ENCODE assay signal across 19 cellular contexts in the genomic region with DNA sequence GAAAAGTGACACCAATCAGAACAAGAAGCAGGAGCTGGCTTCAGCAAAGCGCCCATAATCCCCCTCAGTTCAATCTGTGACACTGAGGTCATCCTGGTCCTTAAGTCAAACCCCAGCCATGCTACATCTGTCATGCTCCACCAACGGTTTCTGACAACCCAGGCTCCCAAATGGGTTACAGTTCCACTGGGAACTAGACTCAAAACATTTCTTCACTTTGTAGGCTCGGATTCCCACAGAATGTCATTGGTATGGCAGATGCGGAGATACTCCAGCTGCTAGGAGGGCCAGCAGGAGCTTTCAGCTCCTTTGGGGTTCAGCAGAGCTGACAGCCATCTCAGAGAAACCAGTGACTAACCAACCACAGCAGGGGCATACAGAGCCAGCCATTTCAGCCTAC. TPM values are rescaled to one million over a fixed set of nuclear protein-coding genes. Genes with fewer than 3 reads are reported as not detected.
DNase-seq lines count a peak whose midpoint lies in the region; ATAC-seq and TF ChIP-seq lines count a peak whose summit lies in the region.
"Had no signal": no experiment of that assay in that cellular context is flagged by ENCODE, and none has a peak within 500 bp of the region (broad histone marks: within the 10 kb centered on the region; RNA-seq: fewer than 3 reads in every experiment).

No MANE protein-coding gene starts in this region.

- H3K27ac Mint-ChIP-seq in stimulated activated effector memory CD8-positive, alpha-beta T cell treated with anti-CD3 and anti-CD28 coated beads, Interleukin-12 subunit alpha, Interleukin-12 subunit beta, amount 100 ng/mL, for 72 hours: peak overlapping the region; percentile 71
- no peak overlapping the region for H3K27ac Mint-ChIP-seq in MCF 10A (ENCODE audit: low read depth, unreplicated experiment)

- intact Hi-C loops in left ventricle myocardium superior (cut with micrococcal nuclease) (no loop called here), MCF 10A (cut with micrococcal nuclease) (loop anchor here (5.0 kb wide), 2 partner anchors 54 to 214 kb away; no protein-coding TSS in a partner anchor)

- H3K4me3 Mint-ChIP-seq in stimulated activated effector memory CD8-positive, alpha-beta T cell treated with anti-CD3 and anti-CD28 coated beads, Interleukin-12 subunit alpha, Interleukin-12 subunit beta, amount 100 ng/mL, for 72 hours: no peak overlapping the region
- H3K4me3 Mint-ChIP-seq in MCF 10A (ENCODE audit: unreplicated experiment): no peak overlapping the region

- H3K9me3 Mint-ChIP-seq in stimulated activated effector memory CD8-positive, alpha-beta T cell treated with anti-CD3 and anti-CD28 coated beads, Interleukin-12 subunit alpha, Interleukin-12 subunit beta, amount 100 ng/mL, for 72 hours: no peaks in the 10 kb centered on the region
- H3K9me3 Mint-ChIP-seq in MCF 10A (ENCODE audit: unreplicated experiment): no peaks in the 10 kb centered on the region

- peak overlapping the region; percentile 87 for H3K27ac ChIP-seq in RWPE1
- H3K27ac ChIP-seq: 22Rv1, BLaER1 had no signal

- peak; percentile 74 for ATAC-seq in left ventricle myocardium superior
- ATAC-seq in stimulated activated effector memory CD8-positive, alpha-beta T cell treated with anti-CD3 and anti-CD28 coated beads, Interleukin-12 subunit alpha, Interleukin-12 subunit beta, amount 100 ng/mL, for 72 hours: peak; percentile 46
- ATAC-seq in HG02759 (IDR thresholded peaks at IDR 0.05; ENCODE audit: unreplicated experiment): no peak
- ATAC-seq: GM12878 had no signal

- peaks cover 7% of the 10 kb centered on the region for H3K36me3 Mint-ChIP-seq in stimulated activated effector memory CD8-positive, alpha-beta T cell treated with anti-CD3 and anti-CD28 coated beads, Interleukin-12 subunit alpha, Interleukin-12 subunit beta, amount 100 ng/mL, for 72 hours
- H3K36me3 Mint-ChIP-seq in MCF 10A (ENCODE audit: insufficient read depth, unreplicated experiment): peaks cover 2% of the 10 kb centered on the region

- H3K27me3 Mint-ChIP-seq in MCF 10A (ENCODE audit: insufficient read depth, unreplicated experiment): no peaks in the 10 kb centered on the region

- TF ChIP-seq CTCF in RWPE1 (conservative IDR thresholded peaks at IDR 0.05; ENCODE audit: low read depth) (no peak), MCF 10A (IDR thresholded peaks at IDR 0.05; ENCODE audit: unreplicated experiment) (no peak)

- POLR2A ChIA-PET in RWPE1 (lab: Yijun Ruan, JAX; ENCODE audit: low non-redundant PET) (no interaction called here), MCF 10A (lab: Yijun Ruan, JAX) (no interaction called here)

- peak; percentile 52 for DNase-seq in DMS 273 (lab: John Stamatoyannopoulos, UW; ENCODE audit: unreplicated experiment)
- DNase-seq in DMS 273 treated with DMSO at 0.1 percent for 48 hours (lab: John Stamatoyannopoulos, UW): no peak
- DNase-seq in RWPE1 (ENCODE audit: low spot score): no peak
- DNase-seq in left ventricle myocardium superior: no peak
- no peak for DNase-seq in stimulated activated effector memory CD8-positive, alpha-beta T cell treated with anti-CD3 and anti-CD28 coated beads, Interleukin-12 subunit alpha, Interleukin-12 subunit beta, amount 100 ng/mL, for 72 hours (ENCODE audit: low spot score in 2 of 2)
- no peak for DNase-seq in MCF 10A (ENCODE audit: unreplicated experiment)
- DNase-seq in dedifferentiated amniotic fluid mesenchymal stem cell (ENCODE audit: extremely low spot score): no peak
- DNase-seq: GDM1, hypothalamus, kidney glomerular epithelial cell, MM.1S, NCI-H1694 treated with DMSO at 0.1 percent for 48 hours, right cardiac atrium, SHP77, T-helper 2 cell had no signal

- BruUV-seq in MCF 10A (replicated peaks; lab: Mats Ljungman, UMichigan): no TSS peak

- H3K4me1 Mint-ChIP-seq in stimulated activated effector memory CD8-positive, alpha-beta T cell treated with anti-CD3 and anti-CD28 coated beads, Interleukin-12 subunit alpha, Interleukin-12 subunit beta, amount 100 ng/mL, for 72 hours: peaks cover 35% of the 10 kb centered on the region
- peaks cover 8% of the 10 kb centered on the region for H3K4me1 Mint-ChIP-seq in MCF 10A (ENCODE audit: insufficient read depth, unreplicated experiment)

- CTCF ChIA-PET in RWPE1 (lab: Yijun Ruan, JAX) (no interaction called here), MCF 10A (lab: Yijun Ruan, JAX) (interaction anchor here (0.6 kb wide), 1 partner anchor 32 kb away, joined by 4 read pairs; no protein-coding TSS in a partner anchor)

RNA-seq across cellular contexts. Expression of gene SUMF1, which starts 48.9 kb away (rescaled TPM):
- total RNA-seq in left ventricle myocardium superior (6.8 TPM), MCF 10A (2022) (11.8 and 18.9 TPM in 2 replicates)
